ENCODE assay signal across 8 cellular contexts in genomic region chr22:28773461-28773867, GRCh38. TPM values are rescaled to one million over a fixed set of nuclear protein-coding genes. Genes with fewer than 3 reads are reported as not detected.
A peak's percentile ranks its signal among the peaks of the same experiment; 100 is the strongest.
DNase-seq lines count a peak whose midpoint lies in the region; ATAC-seq and TF ChIP-seq lines count a peak whose summit lies in the region.

No MANE protein-coding gene starts in this region.

- no peaks in the 10 kb centered on the region for H3K27me3 Mint-ChIP-seq in activated naive CD4-positive, alpha-beta T cell treated with anti-CD3 and anti-CD28 coated beads, Interleukin-2, amount 50 U/mL, for 24 hours
- H3K27me3 Mint-ChIP-seq in glutamatergic neuron (ENCODE audit: unreplicated experiment), result peaks cover 4% of the 10 kb centered on the region

- H3K27me3 ChIP-seq in skeletal muscle tissue (ENCODE audit: control insufficient read depth in 3 of 3, insufficient read depth in 3 of 3, low read length in 3 of 3), result no peaks in the 10 kb centered on the region

- peak overlapping the region; percentile 97 for H3K27ac Mint-ChIP-seq in activated naive CD4-positive, alpha-beta T cell treated with anti-CD3 and anti-CD28 coated beads, Interleukin-2, amount 50 U/mL, for 24 hours
- H3K27ac Mint-ChIP-seq in glutamatergic neuron (ENCODE audit: unreplicated experiment), result peak overlapping the region; percentile 45

- no peak for DNase-seq in activated naive CD4-positive, alpha-beta T cell (lab: John Stamatoyannopoulos, UW)
- no peak for DNase-seq in glutamatergic neuron
- DNase-seq in NCI-H510A treated with DMSO at 0.1 percent for 48 hours (lab: John Stamatoyannopoulos, UW), result no peak
- DNase-seq in anterior cingulate cortex (lab: John Stamatoyannopoulos, UW), result no peak

- H3K9ac ChIP-seq in skeletal muscle tissue (ENCODE audit: low read depth in 1 of 3, low read length in 3 of 3), result peak overlapping the region; percentile 86 to 97 (median 91)

- peaks cover 7 to 8% (median 7%) of the 10 kb centered on the region in 3 donors for H3K4me1 ChIP-seq in skeletal muscle tissue (ENCODE audit: control insufficient read depth in 3 of 3, insufficient read depth in 3 of 3, low read length in 3 of 3)

- peaks cover 0 to 3% (median 0%) of the 10 kb centered on the region in 3 donors for H3K9me3 ChIP-seq in skeletal muscle tissue (ENCODE audit: control insufficient read depth in 3 of 3, low read length in 3 of 3)

- ATAC-seq in HG03066 (IDR thresholded peaks at IDR 0.05; ENCODE audit: low read depth, unreplicated experiment), result peak; percentile 26

- TF ChIP-seq CTCF in WI38 (IDR thresholded peaks at IDR 0.05; ENCODE audit: low read depth, low read length) (no peak), glutamatergic neuron (IDR thresholded peaks at IDR 0.05; ENCODE audit: partially characterized antibody, unreplicated experiment) (no peak)

- H3K27ac ChIP-seq in skeletal muscle tissue (ENCODE audit: low read depth, low read length), result peak overlapping the region; percentile 90

- H3K4me3 ChIP-seq in WI38 (ENCODE audit: low read depth, low read length), result peak overlapping the region; percentile 84
- H3K4me3 ChIP-seq in skeletal muscle tissue (ENCODE audit: low read length in 3 of 3), result peak overlapping the region; percentile 82 to 89 (median 88)

- peaks cover 34% of the 10 kb centered on the region for H3K4me1 Mint-ChIP-seq in activated naive CD4-positive, alpha-beta T cell treated with anti-CD3 and anti-CD28 coated beads, Interleukin-2, amount 50 U/mL, for 24 hours
- peaks cover 5% of the 10 kb centered on the region for H3K4me1 Mint-ChIP-seq in glutamatergic neuron (ENCODE audit: low read depth, unreplicated experiment)

- peaks cover 9% of the 10 kb centered on the region for H3K36me3 Mint-ChIP-seq in activated naive CD4-positive, alpha-beta T cell treated with anti-CD3 and anti-CD28 coated beads, Interleukin-2, amount 50 U/mL, for 24 hours
- H3K36me3 Mint-ChIP-seq in glutamatergic neuron (ENCODE audit: unreplicated experiment), result no peaks in the 10 kb centered on the region

- H3K36me3 ChIP-seq in skeletal muscle tissue (ENCODE audit: control insufficient read depth in 3 of 3, insufficient read depth in 3 of 3, low read length in 3 of 3), result peaks cover 4 to 13% (median 12%) of the 10 kb centered on the region in 3 donors

- peak overlapping the region; percentile 94 for H3K4me3 Mint-ChIP-seq in activated naive CD4-positive, alpha-beta T cell treated with anti-CD3 and anti-CD28 coated beads, Interleukin-2, amount 50 U/mL, for 24 hours
- peak overlapping the region; percentile 92 for H3K4me3 Mint-ChIP-seq in glutamatergic neuron (ENCODE audit: unreplicated experiment)

- no peaks in the 10 kb centered on the region for H3K9me3 Mint-ChIP-seq in activated naive CD4-positive, alpha-beta T cell treated with anti-CD3 and anti-CD28 coated beads, Interleukin-2, amount 50 U/mL, for 24 hours
- H3K9me3 Mint-ChIP-seq in glutamatergic neuron (ENCODE audit: unreplicated experiment), result peaks cover 2% of the 10 kb centered on the region

RNA-seq across cellular contexts. Expression of gene CCDC117, which starts 1.0 kb away (rescaled TPM):
- 11.7 TPM for total RNA-seq in glutamatergic neuron (ENCODE audit: unreplicated experiment)
- total RNA-seq in skeletal muscle tissue, result 16.2 TPM

RNA-seq across cellular contexts. Expression of gene XBP1, which starts 26.9 kb away (rescaled TPM):
- 77.4 TPM for total RNA-seq in glutamatergic neuron (ENCODE audit: unreplicated experiment)
- total RNA-seq in skeletal muscle tissue, result 126 TPM

RNA-seq across cellular contexts. Expression of gene HSCB, which starts 31.6 kb away (rescaled TPM):
- total RNA-seq in glutamatergic neuron (ENCODE audit: unreplicated experiment), result 5.4 TPM
- total RNA-seq in skeletal muscle tissue, result 16.7 TPM

RNA-seq across cellular contexts. Expression of gene CHEK2, which starts 31.8 kb away (rescaled TPM):
- 7.4 TPM for total RNA-seq in glutamatergic neuron (ENCODE audit: unreplicated experiment)
- 12.5 TPM for total RNA-seq in skeletal muscle tissue
